ENCODE assay signal across 15 cellular contexts in genomic region chr15:57595011-57595866, GRCh38. TPM values are rescaled to one million over a fixed set of nuclear protein-coding genes. Genes with fewer than 3 reads are reported as not detected.
DNase-seq lines count a peak whose midpoint lies in the region; ATAC-seq, FAIRE-seq and TF ChIP-seq lines count a peak whose summit lies in the region.
"Had no signal": no experiment of that assay in that cellular context is flagged by ENCODE, and none has a peak within 500 bp of the region (broad histone marks: within the 10 kb centered on the region; RNA-seq: fewer than 3 reads in every experiment).

No MANE protein-coding gene starts in this region.

- no peaks in the 10 kb centered on the region for H3K9me3 Mint-ChIP-seq in endothelial cell (ENCODE audit: unreplicated experiment)
- H3K9me3 Mint-ChIP-seq in mesothelial cell of epicardium: no peaks in the 10 kb centered on the region
- H3K9me3 Mint-ChIP-seq: activated CD4-positive, alpha-beta T cell treated with anti-CD3 and anti-CD28 coated beads, Interleukin-2, amount 10 ng/mL, durations not matched to agents 24 days and 14 days had no signal

- H3K27me3 ChIP-seq in HepG2 (ENCODE audit: control insufficient read depth in 1 of 2, insufficient read depth in 2 of 2, low read length in 2 of 2) (peaks cover 5 to 49% of the 10 kb centered on the region in 2 experiments), right lobe of liver (no peaks in the 10 kb centered on the region), vagina (no peaks in the 10 kb centered on the region)
- H3K27me3 ChIP-seq: ovary had no signal

- no peak for FAIRE-seq in HepG2 (lab: Jason Lieb, UNC)
- FAIRE-seq: astrocyte had no signal

- in situ Hi-C loops in HepG2 (cut with HindIII; ENCODE audit: extremely low pct_ligation_motif_present, low pct_unique_long_range_greater_than_20kb): no loop called here

- no peak for TF ChIP-seq RAD21 in HepG2 (CRISPR knock-in tag; IDR thresholded peaks at IDR 0.05)

- TF ChIP-seq EP300 in HepG2 (IDR thresholded peaks at IDR 0.05; ENCODE audit: low read depth in 2 of 2, low read length in 2 of 2): no peak
- no peak for TF ChIP-seq EP300 in HepG2 (CRISPR knock-in tag; IDR thresholded peaks at IDR 0.05; ENCODE audit: borderline replicate concordance)

- H3K36me3 ChIP-seq in HepG2 (replicated peaks in 1 of 2; ENCODE audit: control insufficient read depth in 1 of 2, insufficient read depth in 2 of 2, low read length in 2 of 2): no peaks in the 10 kb centered on the region
- H3K36me3 ChIP-seq in right lobe of liver: no peaks in the 10 kb centered on the region
- H3K36me3 ChIP-seq in vagina: no peaks in the 10 kb centered on the region
- H3K36me3 ChIP-seq: ovary had no signal

- H3K4me1 Mint-ChIP-seq in endothelial cell (ENCODE audit: unreplicated experiment) (peaks cover 64% of the 10 kb centered on the region), mesothelial cell of epicardium (peaks cover 15% of the 10 kb centered on the region)

- POLR2A ChIA-PET in HepG2 (lab: Yijun Ruan, JAX): no interaction called here

- TF ChIP-seq POLR2A in HepG2 (IDR thresholded peaks at IDR 0.05; ENCODE audit: insufficient read depth in 1 of 2, low read depth in 2 of 2, low read length in 2 of 2): no peak
- no peak for TF ChIP-seq POLR2A in right lobe of liver (IDR thresholded peaks at IDR 0.05)
- TF ChIP-seq POLR2A in vagina (IDR thresholded peaks at IDR 0.05): no peak

- no TSS peak for BruUV-seq in HepG2 (replicated peaks; lab: Mats Ljungman, UMichigan)

- H4K20me1 ChIP-seq in HepG2 (ENCODE audit: insufficient read depth, low read length): no peaks in the 10 kb centered on the region

- CTCF ChIA-PET in HepG2 (lab: Yijun Ruan, JAX; ENCODE audit: low intra/inter-chr PET ratio, low total read pairs): no interaction called here

- H3K4me3 Mint-ChIP-seq in endothelial cell (ENCODE audit: unreplicated experiment) (peak overlapping the region; percentile 31), mesothelial cell of epicardium (no peak overlapping the region)
- H3K4me3 Mint-ChIP-seq: activated CD4-positive, alpha-beta T cell treated with anti-CD3 and anti-CD28 coated beads, Interleukin-2, amount 10 ng/mL, durations not matched to agents 24 days and 14 days; T-helper 17 cell had no signal

- H3K9me3 ChIP-seq in HepG2 (ENCODE audit: low read length) (no peaks in the 10 kb centered on the region), right lobe of liver (no peaks in the 10 kb centered on the region), vagina (no peaks in the 10 kb centered on the region)
- H3K9me3 ChIP-seq: ovary had no signal

- no peak overlapping the region for H3K9ac ChIP-seq in HepG2 (ENCODE audit: insufficient read depth, low read depth, low read length)

- H2AFZ ChIP-seq in HepG2 (ENCODE audit: low read length): no peak overlapping the region

- H3K4me1 ChIP-seq in HepG2 (ENCODE audit: insufficient read depth, low read length) (no peaks in the 10 kb centered on the region), right lobe of liver (no peaks in the 10 kb centered on the region), vagina (peaks cover 58% of the 10 kb centered on the region)

- intact Hi-C loops in HepG2 (cut with micrococcal nuclease; ENCODE audit: unreplicated experiment) (no loop called here), right lobe of liver (cut with DNase I) (no loop called here), vagina (cut with DNase I) (no loop called here)

- WGBS in HepG2 (ENCODE audit: low lambda C conversion rate): 38% methylated on average over 9 of the region's 9 CpGs
- 68% methylated on average over 6 of the region's 9 CpGs for WGBS in right lobe of liver (ENCODE audit: insufficient coverage, low coverage, low lambda C conversion rate, missing lambda C conversion rate)

- H3K4me3 ChIP-seq in HepG2 (replicated peaks in 1 of 3; ENCODE audit: insufficient read depth in 1 of 3, low read depth in 2 of 3, low read length in 3 of 3): no peak overlapping the region
- no peak overlapping the region for H3K4me3 ChIP-seq in right lobe of liver
- no peak overlapping the region for H3K4me3 ChIP-seq in vagina
- H3K4me3 ChIP-seq: ovary had no signal

- H3K27ac Mint-ChIP-seq in endothelial cell (ENCODE audit: unreplicated experiment) (no peak overlapping the region), mesothelial cell of epicardium (no peak overlapping the region)
- H3K27ac Mint-ChIP-seq: activated CD4-positive, alpha-beta T cell treated with anti-CD3 and anti-CD28 coated beads, Interleukin-2, amount 10 ng/mL, durations not matched to agents 24 days and 14 days; T-helper 17 cell had no signal

- H3K27ac ChIP-seq in HepG2 (ENCODE audit: extremely low read length, insufficient read depth, low read length): no peak overlapping the region
- H3K27ac ChIP-seq in right lobe of liver: no peak overlapping the region
- H3K27ac ChIP-seq in vagina: peak overlapping the region; percentile 68
- H3K27ac ChIP-seq: ovary had no signal

- DNase-seq in HepG2 (ENCODE audit: low spot score) (peak; percentile 21), right lobe of liver (no peak), endothelial cell (ENCODE audit: low spot score) (no peak), mucosa of gallbladder (ENCODE audit: low spot score) (peak; percentile 31), vagina (ENCODE audit: extremely low spot score in 2 of 2) (no peak), mesothelial cell of epicardium (ENCODE audit: low spot score in 2 of 2, unreplicated experiment in 2 of 2) (no peak)
- DNase-seq: activated CD4-positive, alpha-beta T cell treated with anti-CD3 and anti-CD28 coated beads, Interleukin-2, amount 10 ng/mL, durations not matched to agents 24 days and 14 days; effector CD8-positive, alpha-beta T cell; glutamatergic neuron; ovary; stimulated activated CD4-positive, alpha-beta T cell treated with anti-CD3 and anti-CD28 coated beads, Interleukin-1b, Interleukin-23, amount 100 ng/mL, for 48 hours; T-helper 17 cell had no signal

- H3K79me2 ChIP-seq in HepG2 (ENCODE audit: insufficient read depth, low read length): no peaks in the 10 kb centered on the region

- ATAC-seq in HepG2 (no peak), right lobe of liver (no peak), HG02763 (IDR thresholded peaks at IDR 0.05; ENCODE audit: unreplicated experiment) (no peak), HG03565 (IDR thresholded peaks at IDR 0.05; ENCODE audit: unreplicated experiment) (no peak)
- ATAC-seq: T-helper 17 cell had no signal

- TF ChIP-seq CTCF in HepG2 (CRISPR knock-in tag; IDR thresholded peaks at IDR 0.05) (no peak), right lobe of liver (IDR thresholded peaks at IDR 0.05) (no peak), endothelial cell (IDR thresholded peaks at IDR 0.05; ENCODE audit: unreplicated experiment) (no peak), vagina (IDR thresholded peaks at IDR 0.05) (no peak), mesothelial cell of epicardium (IDR thresholded peaks at IDR 0.05; ENCODE audit: unreplicated experiment) (no peak)

- no peak overlapping the region for H3K4me2 ChIP-seq in HepG2 (ENCODE audit: low read depth, low read length)

- H3K27me3 Mint-ChIP-seq in endothelial cell (ENCODE audit: unreplicated experiment) (peaks cover 5% of the 10 kb centered on the region), mesothelial cell of epicardium (ENCODE audit: low read depth) (no peaks in the 10 kb centered on the region)

- H3K36me3 Mint-ChIP-seq in endothelial cell (ENCODE audit: low read depth, unreplicated experiment): peaks cover 24% of the 10 kb centered on the region
- no peaks in the 10 kb centered on the region for H3K36me3 Mint-ChIP-seq in mesothelial cell of epicardium

TF ChIP-seq in HepG2, 621 proteins besides CTCF, POLR2A, EP300 and RAD21 (continues in another document):
- no peak for TF ChIP-seq ZNF710 (CRISPR knock-in tag; IDR thresholded peaks at IDR 0.05; ENCODE audit: borderline replicate concordance)

RNA-seq across cellular contexts. Expression of gene MYZAP, which starts 3.5 kb away (rescaled TPM):
- total RNA-seq in HepG2 (2016; rRNA removed; fragmentation: Illumina TruSeq; extraction: Trizol) (0.13 TPM in 1 of 2 replicates, not detected in the other), right lobe of liver (under 1 TPM in 4 of 6 experiments, not detected in 2; 0.24 to 0.65 (median 0.61) TPM), endothelial cell (ENCODE audit: unreplicated experiment) (55.3 TPM), mucosa of gallbladder (8.2 TPM), vagina (15.2 TPM), mesothelial cell of epicardium (3.3 to 3.9 TPM (median 3.8 TPM) in 3 replicates)
- total RNA-seq in HepG2 (2016; cell fraction: cytosol; rRNA removed; fragmentation: Illumina TruSeq; extraction: Trizol; ENCODE audit: low read depth): not detected in 2 replicates
- not detected in 2 replicates for total RNA-seq in HepG2 (2016; cell fraction: insoluble cytoplasmic fraction; rRNA removed; fragmentation: Illumina TruSeq; extraction: Trizol)
- not detected in 2 replicates for total RNA-seq in HepG2 (2016; cell fraction: membrane; rRNA removed; fragmentation: Illumina TruSeq; extraction: Trizol)
- not detected in 2 replicates for total RNA-seq in HepG2 (2016; cell fraction: nucleus; rRNA removed; fragmentation: Illumina TruSeq; extraction: Trizol)
- polyA plus RNA-seq in HepG2 (2011; rRNA removed): not detected in 2 replicates
- 0.03 TPM in 1 of 2 replicates, not detected in the other for polyA plus RNA-seq in HepG2 (2011; cell fraction: cytosol; rRNA removed)
- polyA plus RNA-seq in HepG2 (2011; cell fraction: nucleus; rRNA removed): not detected in 2 replicates
- not detected in 2 replicates for polyA plus RNA-seq in HepG2 (2012)
- not detected in 2 replicates for polyA plus RNA-seq in HepG2 (2016; cell fraction: cytosol; fragmentation: Illumina TruSeq; extraction: Trizol; ENCODE audit: low read depth)
- not detected in 2 replicates for polyA plus RNA-seq in HepG2 (2016; cell fraction: insoluble cytoplasmic fraction; fragmentation: Illumina TruSeq; extraction: Trizol; ENCODE audit: low read depth)
- polyA plus RNA-seq in HepG2 (2016; cell fraction: membrane; fragmentation: Illumina TruSeq; extraction: Trizol; ENCODE audit: low read depth): not detected in 2 replicates
- polyA plus RNA-seq in HepG2 (2016; cell fraction: nucleus; fragmentation: Illumina TruSeq; extraction: Trizol; ENCODE audit: insufficient read depth, low read depth): not detected in 2 replicates
- polyA minus RNA-seq in HepG2 (2011; rRNA and poly(A)+ RNA removed; ENCODE audit: low replicate concordance): 0.08 and 0.58 TPM in 2 replicates
- not detected in 2 replicates for polyA minus RNA-seq in HepG2 (2011; cell fraction: cytosol; rRNA and poly(A)+ RNA removed)
- not detected in 2 replicates for polyA minus RNA-seq in HepG2 (2011; cell fraction: nucleus; rRNA and poly(A)+ RNA removed)
- total RNA-seq: activated CD4-positive, alpha-beta T cell treated with anti-CD3 and anti-CD28 coated beads, Interleukin-2, amount 10 ng/mL, durations not matched to agents 24 days and 14 days had no signal

Comparison
In these comparisons a context has a peak if more than half of its experiments do, and no peak if none do; other contexts are left out.
1. DNase-seq: peak in HepG2 (single experiment) and mucosa of gallbladder (single experiment); none in right lobe of liver (0 of 3), endothelial cell (single experiment), vagina (0 of 2) and mesothelial cell of epicardium (0 of 2).